Comparison of ENCODE assay signal across 1 cellular context in genomic region chr9:136559371-136559770, GRCh38.
A peak's percentile ranks its signal among the peaks of the same experiment; 100 is the strongest.
TF ChIP-seq lines count a peak whose summit lies in the region.

No MANE protein-coding gene starts in this region.

TF ChIP-seq in K562, 482 proteins besides CTCF, POLR2A, EP300 and RAD21 (continued from another document):
- TF ChIP-seq CEBPZ (IDR thresholded peaks at IDR 0.05; ENCODE audit: borderline replicate concordance, low read depth, low read length) (peak; percentile 65; the same call in 1 of the 2 replicates), TRIM28 (IDR thresholded peaks at IDR 0.05) (peak; percentile 92), ZFP36 (IDR thresholded peaks at IDR 0.05; ENCODE audit: low read depth, low read length, partially characterized antibody) (peak; percentile 87), TRIM24 (IDR thresholded peaks at IDR 0.05) (peak in 1 of 2 experiments; percentile 39; a peak in 1 of 4 replicates)
